Comparison of ENCODE assay signal across 18 cellular contexts in genomic region chr16:74867281-74867849, GRCh38.
A peak's percentile ranks its signal among the peaks of the same experiment; 100 is the strongest.
DNase-seq lines count a peak whose midpoint lies in the region; ATAC-seq and TF ChIP-seq lines count a peak whose summit lies in the region.
"Had no signal": no experiment of that assay in that cellular context is flagged by ENCODE, and none has a peak within 500 bp of the region (broad histone marks: within the 10 kb centered on the region; RNA-seq: fewer than 3 reads in every experiment).

No MANE protein-coding gene starts in this region.

- DNase-seq in activated CD4-positive, alpha-beta T cell treated with anti-CD3 and anti-CD28 coated beads for 36 hours = no peak
- DNase-seq in activated CD4-positive, alpha-beta T cell treated with anti-CD3 and anti-CD28 coated beads for 48 hours = no peak
- DNase-seq in NCI-H146 (lab: John Stamatoyannopoulos, UW) = peak; percentile 96
- no peak for DNase-seq in activated CD8-positive, alpha-beta T cell treated with anti-CD3 and anti-CD28 coated beads, Interleukin-2, amount 10 ng/mL, durations not matched to agents 7 days and 5 days
- no peak for DNase-seq in nephron progenitor cell
- no peak for DNase-seq in aorta
- DNase-seq: activated CD8-positive, alpha-beta memory T cell treated with anti-CD3 and anti-CD28 coated beads for 24 hours; foreskin fibroblast; NCI-H1105 treated with DMSO at 0.1 percent for 48 hours; NCI-H524 treated with DMSO at 0.1 percent for 48 hours; retina; substantia nigra had no signal

- intact Hi-C loops in activated CD4-positive, alpha-beta T cell treated with anti-CD3 and anti-CD28 coated beads for 36 hours (cut with DNase I, micrococcal nuclease) = no loop called here
- intact Hi-C loops in aorta (cut with DNase I) = no loop called here

- POLR2A ChIA-PET in activated CD4-positive, alpha-beta T cell treated with anti-CD3 and anti-CD28 coated beads for 36 hours (lab: Charles Lee) = interaction anchor here (0.6 kb wide), 1 partner anchor 118 kb away, joined by 3 read pairs; the partner anchor contains the start of gene WDR59
- POLR2A ChIA-PET in activated CD8-positive, alpha-beta T cell treated with anti-CD3 and anti-CD28 coated beads, Interleukin-2, amount 10 ng/mL, durations not matched to agents 7 days and 5 days (lab: Charles Lee) = no interaction called here

- H3K36me3 Mint-ChIP-seq in activated CD4-positive, alpha-beta T cell treated with anti-CD3 and anti-CD28 coated beads for 36 hours (ENCODE audit: low read depth) = peaks cover 4% of the 10 kb centered on the region
- H3K36me3 Mint-ChIP-seq in activated CD8-positive, alpha-beta T cell treated with anti-CD3 and anti-CD28 coated beads, Interleukin-2, amount 10 ng/mL, durations not matched to agents 7 days and 5 days (ENCODE audit: low read depth) = peaks cover 4% of the 10 kb centered on the region
- H3K36me3 Mint-ChIP-seq in nephron progenitor cell (ENCODE audit: low read depth) = peaks cover 14% of the 10 kb centered on the region

- peaks cover 23% of the 10 kb centered on the region for H3K4me1 Mint-ChIP-seq in activated CD4-positive, alpha-beta T cell treated with anti-CD3 and anti-CD28 coated beads for 36 hours
- peaks cover 17% of the 10 kb centered on the region for H3K4me1 Mint-ChIP-seq in activated CD8-positive, alpha-beta T cell treated with anti-CD3 and anti-CD28 coated beads, Interleukin-2, amount 10 ng/mL, durations not matched to agents 7 days and 5 days (ENCODE audit: low read depth)
- peaks cover 35% of the 10 kb centered on the region for H3K4me1 Mint-ChIP-seq in nephron progenitor cell
- H3K4me1 Mint-ChIP-seq: nephron had no signal

- no peak overlapping the region for H3K27ac ChIP-seq in aorta (ENCODE audit: low read depth in 1 of 2, low read length in 2 of 2)

- WGBS in aorta, 2 donors = 82 to 85% methylated on average over 15 of the region's 15 CpGs

- no peak for ATAC-seq in activated CD4-positive, alpha-beta T cell treated with anti-CD3 and anti-CD28 coated beads for 36 hours
- no peak for ATAC-seq in activated CD8-positive, alpha-beta T cell treated with anti-CD3 and anti-CD28 coated beads, Interleukin-2, amount 10 ng/mL, durations not matched to agents 7 days and 5 days
- ATAC-seq in GM21423 (IDR thresholded peaks at IDR 0.05; ENCODE audit: unreplicated experiment) (no peak), GM19023 (IDR thresholded peaks at IDR 0.05; ENCODE audit: unreplicated experiment) (no peak), aorta (ENCODE audit: low FRiP score) (no peak)

- no peaks in the 10 kb centered on the region for H3K9me3 ChIP-seq in aorta (ENCODE audit: control insufficient read depth, low read length)

- CTCF ChIA-PET in activated CD4-positive, alpha-beta T cell treated with anti-CD3 and anti-CD28 coated beads for 36 hours (lab: Charles Lee) = interaction anchor here (0.6 to 1.1 kb wide), 2 partner anchors 172 to 686 kb away, joined by 3 read pairs; no protein-coding TSS in a partner anchor
- CTCF ChIA-PET in activated CD8-positive, alpha-beta T cell treated with anti-CD3 and anti-CD28 coated beads, Interleukin-2, amount 10 ng/mL, durations not matched to agents 7 days and 5 days (lab: Charles Lee) = interaction anchor here (1.5 kb wide), 1 partner anchor 159 kb away, joined by 3 read pairs; no protein-coding TSS in a partner anchor

- H3K4me3 ChIP-seq in aorta (ENCODE audit: low read length in 2 of 2) = no peak overlapping the region
- H3K4me3 ChIP-seq: lung had no signal

- no peaks in the 10 kb centered on the region for H3K27me3 Mint-ChIP-seq in activated CD4-positive, alpha-beta T cell treated with anti-CD3 and anti-CD28 coated beads for 36 hours
- no peaks in the 10 kb centered on the region for H3K27me3 Mint-ChIP-seq in activated CD8-positive, alpha-beta T cell treated with anti-CD3 and anti-CD28 coated beads, Interleukin-2, amount 10 ng/mL, durations not matched to agents 7 days and 5 days (ENCODE audit: low read depth)
- peaks cover 10% of the 10 kb centered on the region for H3K27me3 Mint-ChIP-seq in nephron progenitor cell (ENCODE audit: low read depth, poor library complexity)
- H3K27me3 Mint-ChIP-seq: activated naive CD8-positive, alpha-beta T cell; IgD-negative memory B cell had no signal

- H3K4me1 ChIP-seq in aorta (ENCODE audit: control insufficient read depth in 1 of 2, insufficient read depth in 2 of 2, low read length in 2 of 2) = no peaks in the 10 kb centered on the region

- TF ChIP-seq CTCF in nephron progenitor cell (IDR thresholded peaks at IDR 0.05) = no peak

- H3K4me3 Mint-ChIP-seq in activated CD4-positive, alpha-beta T cell treated with anti-CD3 and anti-CD28 coated beads for 36 hours = no peak overlapping the region
- no peak overlapping the region for H3K4me3 Mint-ChIP-seq in activated CD8-positive, alpha-beta T cell treated with anti-CD3 and anti-CD28 coated beads, Interleukin-2, amount 10 ng/mL, durations not matched to agents 7 days and 5 days
- H3K4me3 Mint-ChIP-seq in nephron progenitor cell = no peak overlapping the region
- H3K4me3 Mint-ChIP-seq: activated naive CD8-positive, alpha-beta T cell; IgD-negative memory B cell; nephron had no signal

- H3K27ac Mint-ChIP-seq in activated CD4-positive, alpha-beta T cell treated with anti-CD3 and anti-CD28 coated beads for 36 hours = peak overlapping the region; percentile 52
- H3K27ac Mint-ChIP-seq in activated CD8-positive, alpha-beta T cell treated with anti-CD3 and anti-CD28 coated beads, Interleukin-2, amount 10 ng/mL, durations not matched to agents 7 days and 5 days = peak overlapping the region; percentile 20
- H3K27ac Mint-ChIP-seq in nephron progenitor cell = peak overlapping the region; percentile 25
- H3K27ac Mint-ChIP-seq: IgD-negative memory B cell, nephron had no signal

- H3K9me3 Mint-ChIP-seq in activated CD4-positive, alpha-beta T cell treated with anti-CD3 and anti-CD28 coated beads for 36 hours (ENCODE audit: low read depth) = no peaks in the 10 kb centered on the region
- no peaks in the 10 kb centered on the region for H3K9me3 Mint-ChIP-seq in activated CD8-positive, alpha-beta T cell treated with anti-CD3 and anti-CD28 coated beads, Interleukin-2, amount 10 ng/mL, durations not matched to agents 7 days and 5 days (ENCODE audit: insufficient read depth)
- H3K9me3 Mint-ChIP-seq in nephron progenitor cell = no peaks in the 10 kb centered on the region
- H3K9me3 Mint-ChIP-seq: IgD-negative memory B cell, nephron had no signal

- H3K36me3 ChIP-seq in aorta (ENCODE audit: control insufficient read depth in 1 of 2, insufficient read depth in 2 of 2, low read length in 1 of 2) = peaks cover 0 to 1% of the 10 kb centered on the region in 2 donors

- no peaks in the 10 kb centered on the region for H3K27me3 ChIP-seq in aorta (ENCODE audit: control insufficient read depth in 1 of 2, insufficient read depth in 2 of 2, low read length in 1 of 2)
